ENCODE assay signal across 1 cellular context in genomic region chr2:23994567-23994966, GRCh38.
TF ChIP-seq lines count a peak whose summit lies in the region.

No MANE protein-coding gene starts in this region.

TF ChIP-seq in endothelial cell of umbilical vein, 7 proteins besides CTCF, POLR2A, EP300 and RAD21:
- TF ChIP-seq FOS (IDR thresholded peaks at IDR 0.05; ENCODE audit: borderline replicate concordance, insufficient read depth, low read length): no peak
- peak; percentile 2 for TF ChIP-seq JUN (IDR thresholded peaks at IDR 0.05; ENCODE audit: borderline replicate concordance, insufficient read depth, insufficient read length, low read depth)
- TF ChIP-seq MAX (IDR thresholded peaks at IDR 0.05; ENCODE audit: insufficient read depth, insufficient read length): no peak
- TF ChIP-seq GATA2 (IDR thresholded peaks at IDR 0.05; ENCODE audit: insufficient read depth, insufficient read length, low read depth, low read length): no peak
- no peak for TF ChIP-seq POLR2AphosphoS5 (IDR thresholded peaks at IDR 0.05; ENCODE audit: insufficient read depth, low read depth, low read length)
